Comparison of ENCODE assay signal across 13 cellular contexts in the genomic region with DNA sequence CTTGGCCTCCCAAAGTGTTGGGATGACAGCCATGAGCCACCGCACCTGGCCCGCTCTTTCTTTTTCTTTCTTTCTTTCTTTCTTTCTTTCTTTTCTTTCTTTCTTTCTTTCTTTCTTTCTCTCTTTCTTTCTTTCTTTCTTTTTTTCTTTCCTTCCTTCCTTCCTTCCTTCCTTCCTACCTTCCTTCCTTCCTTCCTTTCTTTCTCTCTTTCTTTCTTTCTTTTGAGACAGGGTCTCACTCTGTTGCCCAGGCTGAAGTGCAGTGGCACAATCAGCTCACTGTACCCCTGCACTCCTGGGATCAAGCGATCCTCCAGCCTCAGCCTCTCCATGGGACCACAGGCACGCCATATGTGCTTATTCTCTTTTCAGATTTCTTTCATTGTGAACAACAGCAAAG. TPM values are rescaled to one million over a fixed set of nuclear protein-coding genes. Genes with fewer than 3 reads are reported as not detected.
"Had no signal": no experiment of that assay in that cellular context is flagged by ENCODE, and none has a peak within 500 bp of the region (broad histone marks: within the 10 kb centered on the region; RNA-seq: fewer than 3 reads in every experiment).

No MANE protein-coding gene starts in this region.

RNA-seq across cellular contexts. Expression of gene SHD, which starts 7.1 kb away (rescaled TPM):
- total RNA-seq: activated B cell treated with CpG ODN at 0.5 μM for 24 hours; activated CD4-positive, alpha-beta memory T cell treated with anti-CD3 and anti-CD28 coated beads for 36 hours; activated CD4-positive, alpha-beta memory T cell treated with anti-CD3 and anti-CD28 coated beads, Interleukin-2, amount 10 ng/mL, durations not matched to agents 7 days and 5 days; activated CD4-positive, alpha-beta T cell treated with anti-CD3 and anti-CD28 coated beads for 36 hours; activated CD4-positive, alpha-beta T cell treated with anti-CD3 and anti-CD28 coated beads, Interleukin-2, amount 10 ng/mL, durations not matched to agents 24 days and 14 days; activated CD4-positive, alpha-beta T cell treated with anti-CD3 and anti-CD28 coated beads, Interleukin-2, amount 10 ng/mL, durations not matched to agents 7 days and 5 days; activated CD8-positive, alpha-beta memory T cell treated with anti-CD3 and anti-CD28 coated beads for 36 hours; activated CD8-positive, alpha-beta memory T cell treated with anti-CD3 and anti-CD28 coated beads, Interleukin-2, amount 10 ng/mL, durations not matched to agents 7 days and 5 days; activated CD8-positive, alpha-beta T cell treated with anti-CD3 and anti-CD28 coated beads for 36 hours; activated CD8-positive, alpha-beta T cell treated with anti-CD3 and anti-CD28 coated beads, Interleukin-2, amount 10 ng/mL, durations not matched to agents 7 days and 5 days; T-helper 1 cell treated with Interleukin-12 subunit alpha and Interleukin-12 subunit beta and Interleukin-4 antibody, amounts not matched to agents 30 ng/mL and 1 ng/mL, for 36 hours; T-helper 17 cell; T-helper 2 cell treated with Interferon-gamma antibody and Interleukin-4, amounts not matched to agents 100 ng/mL and 5 ng/mL, for 36 hours had no signal

RNA-seq across cellular contexts. Expression of gene TMIGD2, which starts 16.0 kb away (rescaled TPM):
- total RNA-seq: activated B cell treated with CpG ODN at 0.5 μM for 24 hours had no signal
